ENCODE assay signal across 1 cellular context in the genomic region with DNA sequence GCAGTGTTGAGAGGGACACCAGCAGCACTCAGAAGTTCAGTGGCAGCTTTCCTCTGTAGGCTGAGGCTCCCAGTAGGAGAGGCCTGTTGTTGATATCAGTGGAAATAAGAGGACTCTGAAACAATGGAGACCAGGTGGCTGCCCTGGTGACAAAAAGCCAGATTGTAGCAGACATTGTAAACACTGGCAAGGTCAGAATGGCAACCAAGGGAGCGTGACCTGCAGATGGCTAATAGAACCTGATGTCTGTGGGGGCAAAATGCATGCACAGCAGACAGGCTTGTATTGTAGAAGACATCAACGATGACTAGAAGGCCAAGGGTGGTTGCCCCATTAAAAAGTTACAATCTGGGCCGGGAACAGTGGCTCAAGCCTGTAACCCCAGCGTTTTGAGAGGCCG.
TF ChIP-seq lines count a peak whose summit lies in the region.

No MANE protein-coding gene starts in this region.

TF ChIP-seq in HepG2, 621 proteins besides CTCF, POLR2A, EP300 and RAD21 (continued from another document and continues in another):
- TF ChIP-seq HNF1A (IDR thresholded peaks at IDR 0.05; ENCODE audit: low read depth) (no peak), HNF1A (CRISPR knock-in tag; IDR thresholded peaks at IDR 0.05; ENCODE audit: borderline replicate concordance) (0 out of 2 replicates have a peak, but pooled peaks have one; percentile 18), ZNF451 (CRISPR knock-in tag; IDR thresholded peaks at IDR 0.05) (no peak; the same call in 1 of the 2 replicates), ZFP36L1 (CRISPR knock-in tag; IDR thresholded peaks at IDR 0.05) (no peak), SOX6 (IDR thresholded peaks at IDR 0.05) (no peak), SOX6 (CRISPR knock-in tag; IDR thresholded peaks at IDR 0.05) (peak; percentile 98), SUZ12 (IDR thresholded peaks at IDR 0.05; ENCODE audit: low read depth, low read length) (no peak), ZNF597 (CRISPR knock-in tag; IDR thresholded peaks at IDR 0.05) (no peak), RFX3 (CRISPR knock-in tag; IDR thresholded peaks at IDR 0.05) (no peak), ZC3H4 (CRISPR knock-in tag; IDR thresholded peaks at IDR 0.05; ENCODE audit: borderline replicate concordance) (no peak), RBM39 (IDR thresholded peaks at IDR 0.05; ENCODE audit: low read depth, low read length, poor library complexity, severe bottlenecking) (no peak), BCL3 (CRISPR knock-in tag; IDR thresholded peaks at IDR 0.05) (no peak), ZNF350 (CRISPR knock-in tag; IDR thresholded peaks at IDR 0.05; ENCODE audit: borderline replicate concordance, low read depth) (no peak), ZNF232 (CRISPR knock-in tag; IDR thresholded peaks at IDR 0.05; ENCODE audit: borderline replicate concordance) (no peak), ZNF589 (CRISPR knock-in tag; conservative IDR thresholded peaks at IDR 0.05) (no peak), CBX5 (CRISPR knock-in tag; IDR thresholded peaks at IDR 0.05; ENCODE audit: borderline replicate concordance) (no peak), ZNF430 (CRISPR knock-in tag; IDR thresholded peaks at IDR 0.05) (0 out of 2 replicates have a peak, but pooled peaks have one; percentile 28), LBX2 (CRISPR knock-in tag; IDR thresholded peaks at IDR 0.05; ENCODE audit: borderline replicate concordance) (no peak), FOXA3 (CRISPR knock-in tag; IDR thresholded peaks at IDR 0.05) (peak; percentile 89), BRCA1 (CRISPR knock-in tag; IDR thresholded peaks at IDR 0.05) (no peak), BCL6 (CRISPR knock-in tag; IDR thresholded peaks at IDR 0.05) (peak; percentile 79), ZNF33A (CRISPR knock-in tag; IDR thresholded peaks at IDR 0.05; ENCODE audit: borderline replicate concordance) (no peak), GMEB1 (CRISPR knock-in tag; IDR thresholded peaks at IDR 0.05; ENCODE audit: borderline replicate concordance) (no peak), ZNF644 (CRISPR knock-in tag; IDR thresholded peaks at IDR 0.05; ENCODE audit: low read depth) (0 out of 2 replicates have a peak, but pooled peaks have one; percentile 57), POLR2G (IDR thresholded peaks at IDR 0.05; ENCODE audit: low read depth, low read length) (no peak), HOXA3 (CRISPR knock-in tag; IDR thresholded peaks at IDR 0.05) (peak; percentile 50; the same call in 1 of the 2 replicates), ZFP91 (CRISPR knock-in tag; IDR thresholded peaks at IDR 0.05; ENCODE audit: borderline replicate concordance) (no peak), SOX13 (IDR thresholded peaks at IDR 0.05) (peak; percentile 80), SOX13 (CRISPR knock-in tag; conservative IDR thresholded peaks at IDR 0.05 in 1 of 2, IDR thresholded peaks at IDR 0.05 in 1 of 2) (peak in 1 of 2 experiments; percentile 99; a peak in 2 of 4 replicates)
- TF ChIP-seq, protein P1, sequence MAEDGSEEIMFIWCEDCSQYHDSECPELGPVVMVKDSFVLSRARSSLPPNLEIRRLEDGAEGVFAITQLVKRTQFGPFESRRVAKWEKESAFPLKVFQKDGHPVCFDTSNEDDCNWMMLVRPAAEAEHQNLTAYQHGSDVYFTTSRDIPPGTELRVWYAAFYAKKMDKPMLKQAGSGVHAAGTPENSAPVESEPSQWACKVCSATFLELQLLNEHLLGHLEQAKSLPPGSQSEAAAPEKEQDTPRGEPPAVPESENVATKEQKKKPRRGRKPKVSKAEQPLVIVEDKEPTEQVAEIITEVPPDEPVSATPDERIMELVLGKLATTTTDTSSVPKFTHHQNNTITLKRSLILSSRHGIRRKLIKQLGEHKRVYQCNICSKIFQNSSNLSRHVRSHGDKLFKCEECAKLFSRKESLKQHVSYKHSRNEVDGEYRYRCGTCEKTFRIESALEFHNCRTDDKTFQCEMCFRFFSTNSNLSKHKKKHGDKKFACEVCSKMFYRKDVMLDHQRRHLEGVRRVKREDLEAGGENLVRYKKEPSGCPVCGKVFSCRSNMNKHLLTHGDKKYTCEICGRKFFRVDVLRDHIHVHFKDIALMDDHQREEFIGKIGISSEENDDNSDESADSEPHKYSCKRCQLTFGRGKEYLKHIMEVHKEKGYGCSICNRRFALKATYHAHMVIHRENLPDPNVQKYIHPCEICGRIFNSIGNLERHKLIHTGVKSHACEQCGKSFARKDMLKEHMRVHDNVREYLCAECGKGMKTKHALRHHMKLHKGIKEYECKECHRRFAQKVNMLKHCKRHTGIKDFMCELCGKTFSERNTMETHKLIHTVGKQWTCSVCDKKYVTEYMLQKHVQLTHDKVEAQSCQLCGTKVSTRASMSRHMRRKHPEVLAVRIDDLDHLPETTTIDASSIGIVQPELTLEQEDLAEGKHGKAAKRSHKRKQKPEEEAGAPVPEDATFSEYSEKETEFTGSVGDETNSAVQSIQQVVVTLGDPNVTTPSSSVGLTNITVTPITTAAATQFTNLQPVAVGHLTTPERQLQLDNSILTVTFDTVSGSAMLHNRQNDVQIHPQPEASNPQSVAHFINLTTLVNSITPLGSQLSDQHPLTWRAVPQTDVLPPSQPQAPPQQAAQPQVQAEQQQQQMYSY (CRISPR knock-in tag; IDR thresholded peaks at IDR 0.05), result no peak
- TF ChIP-seq, protein P2, sequence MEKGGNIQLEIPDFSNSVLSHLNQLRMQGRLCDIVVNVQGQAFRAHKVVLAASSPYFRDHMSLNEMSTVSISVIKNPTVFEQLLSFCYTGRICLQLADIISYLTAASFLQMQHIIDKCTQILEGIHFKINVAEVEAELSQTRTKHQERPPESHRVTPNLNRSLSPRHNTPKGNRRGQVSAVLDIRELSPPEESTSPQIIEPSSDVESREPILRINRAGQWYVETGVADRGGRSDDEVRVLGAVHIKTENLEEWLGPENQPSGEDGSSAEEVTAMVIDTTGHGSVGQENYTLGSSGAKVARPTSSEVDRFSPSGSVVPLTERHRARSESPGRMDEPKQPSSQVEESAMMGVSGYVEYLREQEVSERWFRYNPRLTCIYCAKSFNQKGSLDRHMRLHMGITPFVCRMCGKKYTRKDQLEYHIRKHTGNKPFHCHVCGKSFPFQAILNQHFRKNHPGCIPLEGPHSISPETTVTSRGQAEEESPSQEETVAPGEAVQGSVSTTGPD (CRISPR knock-in tag; IDR thresholded peaks at IDR 0.05), result peak; percentile 83; the same call in 1 of the 2 replicates
- TF ChIP-seq, protein P3, sequence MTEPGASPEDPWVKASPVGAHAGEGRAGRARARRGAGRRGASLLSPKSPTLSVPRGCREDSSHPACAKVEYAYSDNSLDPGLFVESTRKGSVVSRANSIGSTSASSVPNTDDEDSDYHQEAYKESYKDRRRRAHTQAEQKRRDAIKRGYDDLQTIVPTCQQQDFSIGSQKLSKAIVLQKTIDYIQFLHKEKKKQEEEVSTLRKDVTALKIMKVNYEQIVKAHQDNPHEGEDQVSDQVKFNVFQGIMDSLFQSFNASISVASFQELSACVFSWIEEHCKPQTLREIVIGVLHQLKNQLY (CRISPR knock-in tag; IDR thresholded peaks at IDR 0.05), result 0 out of 2 replicates have a peak, but pooled peaks have one; percentile 29
- TF ChIP-seq, protein P4, sequence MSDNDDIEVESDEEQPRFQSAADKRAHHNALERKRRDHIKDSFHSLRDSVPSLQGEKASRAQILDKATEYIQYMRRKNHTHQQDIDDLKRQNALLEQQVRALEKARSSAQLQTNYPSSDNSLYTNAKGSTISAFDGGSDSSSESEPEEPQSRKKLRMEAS (IDR thresholded peaks at IDR 0.05), result peak; percentile 26; the same call in 1 of the 2 replicates
- TF ChIP-seq, protein P5, sequence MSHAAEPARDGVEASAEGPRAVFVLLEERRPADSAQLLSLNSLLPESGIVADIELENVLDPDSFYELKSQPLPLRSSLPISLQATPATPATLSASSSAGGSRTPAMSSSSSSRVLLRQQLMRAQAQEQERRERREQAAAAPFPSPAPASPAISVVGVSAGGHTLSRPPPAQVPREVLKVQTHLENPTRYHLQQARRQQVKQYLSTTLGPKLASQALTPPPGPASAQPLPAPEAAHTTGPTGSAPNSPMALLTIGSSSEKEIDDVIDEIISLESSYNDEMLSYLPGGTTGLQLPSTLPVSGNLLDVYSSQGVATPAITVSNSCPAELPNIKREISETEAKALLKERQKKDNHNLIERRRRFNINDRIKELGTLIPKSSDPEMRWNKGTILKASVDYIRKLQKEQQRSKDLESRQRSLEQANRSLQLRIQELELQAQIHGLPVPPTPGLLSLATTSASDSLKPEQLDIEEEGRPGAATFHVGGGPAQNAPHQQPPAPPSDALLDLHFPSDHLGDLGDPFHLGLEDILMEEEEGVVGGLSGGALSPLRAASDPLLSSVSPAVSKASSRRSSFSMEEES (CRISPR knock-in tag; IDR thresholded peaks at IDR 0.05), result 0 out of 2 replicates have a peak, but pooled peaks have one; percentile 33
- TF ChIP-seq, protein P6, sequence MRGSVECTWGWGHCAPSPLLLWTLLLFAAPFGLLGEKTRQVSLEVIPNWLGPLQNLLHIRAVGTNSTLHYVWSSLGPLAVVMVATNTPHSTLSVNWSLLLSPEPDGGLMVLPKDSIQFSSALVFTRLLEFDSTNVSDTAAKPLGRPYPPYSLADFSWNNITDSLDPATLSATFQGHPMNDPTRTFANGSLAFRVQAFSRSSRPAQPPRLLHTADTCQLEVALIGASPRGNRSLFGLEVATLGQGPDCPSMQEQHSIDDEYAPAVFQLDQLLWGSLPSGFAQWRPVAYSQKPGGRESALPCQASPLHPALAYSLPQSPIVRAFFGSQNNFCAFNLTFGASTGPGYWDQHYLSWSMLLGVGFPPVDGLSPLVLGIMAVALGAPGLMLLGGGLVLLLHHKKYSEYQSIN (CRISPR knock-in tag; IDR thresholded peaks at IDR 0.05; ENCODE audit: borderline replicate concordance), result no peak
